Comparison of ENCODE assay signal across 22 cellular contexts in genomic region chr7:21454182-21454581, GRCh38. TPM values are rescaled to one million over a fixed set of nuclear protein-coding genes. Genes with fewer than 3 reads are reported as not detected.
A peak's percentile ranks its signal among the peaks of the same experiment; 100 is the strongest.
DNase-seq lines count a peak whose midpoint lies in the region; ATAC-seq, FAIRE-seq and TF ChIP-seq lines count a peak whose summit lies in the region.
"Had no signal": no experiment of that assay in that cellular context is flagged by ENCODE, and none has a peak within 500 bp of the region (broad histone marks: within the 10 kb centered on the region; RNA-seq: fewer than 3 reads in every experiment).

No MANE protein-coding gene starts in this region.

- H3K27ac ChIP-seq in HepG2 (ENCODE audit: extremely low read length, insufficient read depth, low read length) (no peak overlapping the region), right lobe of liver (no peak overlapping the region), mesendoderm (ENCODE audit: low read depth, low read length) (no peak overlapping the region), upper lobe of left lung (no peak overlapping the region)
- H3K27ac ChIP-seq: HL-60, Peyer's patch had no signal

- in situ Hi-C loops in HepG2 (cut with HindIII; ENCODE audit: extremely low pct_ligation_motif_present, low pct_unique_long_range_greater_than_20kb): no loop called here
- in situ Hi-C loops in KBM-7 (cut with MboI; ENCODE audit: low pct_unique_long_range_greater_than_20kb, low sequenced_read_pairs): no loop called here

- H3K9me3 ChIP-seq in HepG2 (ENCODE audit: low read length) (peaks cover 45% of the 10 kb centered on the region), right lobe of liver (no peaks in the 10 kb centered on the region), upper lobe of left lung (peaks cover 0 to 12% (median 4%) of the 10 kb centered on the region in 4 donors)
- H3K9me3 ChIP-seq: Peyer's patch had no signal

- H4K8ac ChIP-seq in mesendoderm (ENCODE audit: low read depth, low read length): no peak overlapping the region

- H3K18ac ChIP-seq in mesendoderm (ENCODE audit: low read length): no peak overlapping the region

- no peak for TF ChIP-seq RAD21 in HepG2 (CRISPR knock-in tag; IDR thresholded peaks at IDR 0.05)

- CTCF ChIA-PET in HepG2 (lab: Yijun Ruan, JAX; ENCODE audit: low intra/inter-chr PET ratio, low total read pairs): no interaction called here

- no peak for TF ChIP-seq POLR2A in HepG2 (IDR thresholded peaks at IDR 0.05; ENCODE audit: insufficient read depth in 1 of 2, low read depth in 2 of 2, low read length in 2 of 2)
- no peak for TF ChIP-seq POLR2A in right lobe of liver (IDR thresholded peaks at IDR 0.05)
- TF ChIP-seq POLR2A in upper lobe of left lung (IDR thresholded peaks at IDR 0.05): no peak

- no peak overlapping the region for H3K23ac ChIP-seq in mesendoderm (ENCODE audit: low read length)

- intact Hi-C loops in HepG2 (cut with micrococcal nuclease; ENCODE audit: unreplicated experiment): no loop called here
- intact Hi-C loops in right lobe of liver (cut with DNase I): no loop called here

- no peak overlapping the region for H4K5ac ChIP-seq in mesendoderm (ENCODE audit: low read length)

- ATAC-seq in HepG2: no peak
- ATAC-seq in right lobe of liver: no peak
- no peak for ATAC-seq in upper lobe of left lung (ENCODE audit: low FRiP score in 2 of 2)

- H2BK5ac ChIP-seq in mesendoderm (ENCODE audit: low read length): no peak overlapping the region

- BruUV-seq in HepG2 (replicated peaks; lab: Mats Ljungman, UMichigan): no TSS peak

- no peak overlapping the region for H3K56ac ChIP-seq in mesendoderm (ENCODE audit: low read length)

- POLR2A ChIA-PET in HepG2 (lab: Yijun Ruan, JAX): no interaction called here

- H3K79me1 ChIP-seq in mesendoderm (ENCODE audit: low read length): peaks cover 4% of the 10 kb centered on the region

- TF ChIP-seq CTCF in HepG2 (CRISPR knock-in tag; IDR thresholded peaks at IDR 0.05) (no peak), right lobe of liver (IDR thresholded peaks at IDR 0.05) (no peak), upper lobe of left lung (IDR thresholded peaks at IDR 0.05) (no peak)

- H2AFZ ChIP-seq in HepG2 (ENCODE audit: low read length): no peak overlapping the region

- H2AK5ac ChIP-seq in mesendoderm (ENCODE audit: low read length): no peak overlapping the region

- no peak overlapping the region for H3K4ac ChIP-seq in mesendoderm (ENCODE audit: low read depth, low read length)

- TF ChIP-seq EP300 in HepG2 (IDR thresholded peaks at IDR 0.05; ENCODE audit: low read depth in 2 of 2, low read length in 2 of 2): no peak
- no peak for TF ChIP-seq EP300 in HepG2 (CRISPR knock-in tag; IDR thresholded peaks at IDR 0.05; ENCODE audit: borderline replicate concordance)
- TF ChIP-seq EP300 in upper lobe of left lung (IDR thresholded peaks at IDR 0.05): no peak

- H3K4me1 ChIP-seq in HepG2 (ENCODE audit: insufficient read depth, low read length): no peaks in the 10 kb centered on the region
- no peaks in the 10 kb centered on the region for H3K4me1 ChIP-seq in right lobe of liver
- H3K4me1 ChIP-seq in mesendoderm (ENCODE audit: control insufficient read depth, low read depth, low read length): no peaks in the 10 kb centered on the region
- peaks cover 0 to 4% (median 2%) of the 10 kb centered on the region in 4 donors for H3K4me1 ChIP-seq in upper lobe of left lung
- H3K4me1 ChIP-seq: BE2C, Peyer's patch had no signal

- H3K4me3 ChIP-seq in HepG2 (replicated peaks in 1 of 3; ENCODE audit: insufficient read depth in 1 of 3, low read depth in 2 of 3, low read length in 3 of 3) (no peak overlapping the region), right lobe of liver (no peak overlapping the region), mesendoderm (ENCODE audit: low read length) (no peak overlapping the region), upper lobe of left lung (no peak overlapping the region)
- H3K4me3 ChIP-seq: Peyer's patch had no signal

- no peak overlapping the region for H3K9ac ChIP-seq in HepG2 (ENCODE audit: insufficient read depth, low read depth, low read length)
- no peak overlapping the region for H3K9ac ChIP-seq in mesendoderm (ENCODE audit: low read length)

- H2BK15ac ChIP-seq in mesendoderm (replicated peaks; ENCODE audit: low read depth): no peak overlapping the region

- H4K20me1 ChIP-seq in HepG2 (ENCODE audit: insufficient read depth, low read length): no peaks in the 10 kb centered on the region

- 0 out of 5 replicates have a peak, but pooled peaks cover 0 to 1% of the 10 kb centered on the region in 2 experiments for H3K36me3 ChIP-seq in HepG2 (replicated peaks in 1 of 2; ENCODE audit: control insufficient read depth in 1 of 2, insufficient read depth in 2 of 2, low read length in 2 of 2)
- no peaks in the 10 kb centered on the region for H3K36me3 ChIP-seq in right lobe of liver
- peaks cover 2% of the 10 kb centered on the region for H3K36me3 ChIP-seq in mesendoderm (ENCODE audit: control insufficient read depth, insufficient read depth, low read length)
- H3K36me3 ChIP-seq in upper lobe of left lung: peaks cover 0 to 8% (median 2%) of the 10 kb centered on the region in 4 donors
- H3K36me3 ChIP-seq: BE2C, Peyer's patch had no signal

- no peak for FAIRE-seq in HepG2 (lab: Jason Lieb, UNC)

- H3K4me2 ChIP-seq in HepG2 (ENCODE audit: low read depth, low read length): no peak overlapping the region
- H3K4me2 ChIP-seq in mesendoderm (ENCODE audit: low read length): no peak overlapping the region

- no peak for DNase-seq in HepG2 (ENCODE audit: low spot score)
- no peak for DNase-seq in right lobe of liver
- DNase-seq in KBM-7: peak; percentile 43
- peak; percentile 7 for DNase-seq in RPMI7951 (ENCODE audit: low read depth)
- peak; percentile 28 for DNase-seq in mesendoderm
- DNase-seq in RPMI8226: no peak
- DNase-seq in HUDEP-2 (lab: John Stamatoyannopoulos, UW; ENCODE audit: unreplicated experiment in 76 of 76): no peak
- no peak for DNase-seq in upper lobe of left lung
- DNase-seq: BE2C, GF-D8, HFFc6, Kasumi-1, MM.1S, NCI-H1092, NCI-H1436, NCI-H2029, NCI-H226, NCI-H510A treated with DMSO at 0.1 percent for 48 hours, NCI-H748 treated with DMSO at 0.1 percent for 48 hours, Peyer's patch, Right ventricle myocardium superior had no signal

- no peaks in the 10 kb centered on the region for H3K27me3 ChIP-seq in HepG2 (ENCODE audit: control insufficient read depth in 1 of 2, insufficient read depth in 2 of 2, low read length in 2 of 2)
- H3K27me3 ChIP-seq in right lobe of liver: no peaks in the 10 kb centered on the region
- H3K27me3 ChIP-seq in mesendoderm (ENCODE audit: insufficient read depth, low read length, poor library complexity): no peaks in the 10 kb centered on the region
- H3K27me3 ChIP-seq in upper lobe of left lung: no peaks in the 10 kb centered on the region
- H3K27me3 ChIP-seq: BE2C, Peyer's patch had no signal

- H3K79me2 ChIP-seq in HepG2 (ENCODE audit: insufficient read depth, low read length) (no peaks in the 10 kb centered on the region), mesendoderm (ENCODE audit: control insufficient read depth, insufficient read depth, low read length) (peaks cover 1% of the 10 kb centered on the region)

- H2BK120ac ChIP-seq in mesendoderm (ENCODE audit: low read depth, low read length): no peak overlapping the region

TF ChIP-seq in HepG2, 621 proteins besides CTCF, POLR2A, EP300 and RAD21:
- TF ChIP-seq ZGPAT (CRISPR knock-in tag; IDR thresholded peaks at IDR 0.05): no peak
- TF ChIP-seq ZFP36 (IDR thresholded peaks at IDR 0.05; ENCODE audit: borderline replicate concordance, low read depth, low read length, partially characterized antibody): peak; percentile 72
- 0 out of 2 replicates have a peak, but pooled peaks have one; percentile 54 for TF ChIP-seq ZNF724P (CRISPR knock-in tag; IDR thresholded peaks at IDR 0.05; ENCODE audit: borderline replicate concordance)

RNA-seq across cellular contexts. Expression of gene SP4, which starts 26.3 kb away (rescaled TPM):
- total RNA-seq in HepG2 (2016; rRNA removed; fragmentation: Illumina TruSeq; extraction: Trizol) (4.8 and 6.5 TPM in 2 replicates), right lobe of liver (1 to 10 TPM; 1.2 to 3.2 (median 2.3) TPM), upper lobe of left lung (10 to 100 TPM in 3 of 6 donors, 1 to 10 TPM in 3; 2.4 to 19.3 (median 9.5) TPM)
- 0.71 and 2.3 TPM in 2 replicates for total RNA-seq in HepG2 (2016; cell fraction: cytosol; rRNA removed; fragmentation: Illumina TruSeq; extraction: Trizol; ENCODE audit: low read depth)
- total RNA-seq in HepG2 (2016; cell fraction: insoluble cytoplasmic fraction; rRNA removed; fragmentation: Illumina TruSeq; extraction: Trizol): 4.6 and 6.8 TPM in 2 replicates
- total RNA-seq in HepG2 (2016; cell fraction: membrane; rRNA removed; fragmentation: Illumina TruSeq; extraction: Trizol): 2.0 and 2.7 TPM in 2 replicates
- 7.3 and 10.5 TPM in 2 replicates for total RNA-seq in HepG2 (2016; cell fraction: nucleus; rRNA removed; fragmentation: Illumina TruSeq; extraction: Trizol)
- 2.7 TPM in 2 replicates for polyA plus RNA-seq in HepG2 (2011; rRNA removed)
- 1.4 and 1.9 TPM in 2 replicates for polyA plus RNA-seq in HepG2 (2011; cell fraction: cytosol; rRNA removed)
- polyA plus RNA-seq in HepG2 (2011; cell fraction: nucleus; rRNA removed): 2.0 and 2.1 TPM in 2 replicates
- 1.9 and 2.1 TPM in 2 replicates for polyA plus RNA-seq in HepG2 (2012)
- polyA plus RNA-seq in HepG2 (2016; cell fraction: cytosol; fragmentation: Illumina TruSeq; extraction: Trizol; ENCODE audit: low read depth): 0.09 and 0.10 TPM in 2 replicates
- polyA plus RNA-seq in HepG2 (2016; cell fraction: insoluble cytoplasmic fraction; fragmentation: Illumina TruSeq; extraction: Trizol; ENCODE audit: low read depth): 3.8 and 4.0 TPM in 2 replicates
- polyA plus RNA-seq in HepG2 (2016; cell fraction: membrane; fragmentation: Illumina TruSeq; extraction: Trizol; ENCODE audit: low read depth): 0.48 and 0.50 TPM in 2 replicates
- polyA plus RNA-seq in HepG2 (2016; cell fraction: nucleus; fragmentation: Illumina TruSeq; extraction: Trizol; ENCODE audit: insufficient read depth, low read depth): 3.0 and 3.5 TPM in 2 replicates
- 11.1 and 11.3 TPM in 2 replicates for polyA minus RNA-seq in HepG2 (2011; rRNA and poly(A)+ RNA removed; ENCODE audit: low replicate concordance)
- polyA minus RNA-seq in HepG2 (2011; cell fraction: cytosol; rRNA and poly(A)+ RNA removed): 5.0 and 5.8 TPM in 2 replicates
- 23.1 and 26.9 TPM in 2 replicates for polyA minus RNA-seq in HepG2 (2011; cell fraction: nucleus; rRNA and poly(A)+ RNA removed)
- total RNA-seq in RPMI7951 (2014; rRNA removed; shearing (Covaris generic)): 12.8 and 14.3 TPM in 2 replicates
- 8.6 TPM for polyA plus RNA-seq in mesendoderm (2013, experiment 1 of 2)
- polyA plus RNA-seq in mesendoderm (2013, experiment 2 of 2): 8.3 TPM

Comparison
In these comparisons a context has a peak if more than half of its experiments do, and no peak if none do; other contexts are left out.
1. DNase-seq: peak in KBM-7 (single experiment), RPMI7951 (single experiment) and mesendoderm (single experiment); none in HepG2 (single experiment), right lobe of liver (0 of 3), RPMI8226 (single experiment), HUDEP-2 (0 of 76) and upper lobe of left lung (0 of 2).